Comparison of ENCODE assay signal across 1 cellular context in the genomic region with DNA sequence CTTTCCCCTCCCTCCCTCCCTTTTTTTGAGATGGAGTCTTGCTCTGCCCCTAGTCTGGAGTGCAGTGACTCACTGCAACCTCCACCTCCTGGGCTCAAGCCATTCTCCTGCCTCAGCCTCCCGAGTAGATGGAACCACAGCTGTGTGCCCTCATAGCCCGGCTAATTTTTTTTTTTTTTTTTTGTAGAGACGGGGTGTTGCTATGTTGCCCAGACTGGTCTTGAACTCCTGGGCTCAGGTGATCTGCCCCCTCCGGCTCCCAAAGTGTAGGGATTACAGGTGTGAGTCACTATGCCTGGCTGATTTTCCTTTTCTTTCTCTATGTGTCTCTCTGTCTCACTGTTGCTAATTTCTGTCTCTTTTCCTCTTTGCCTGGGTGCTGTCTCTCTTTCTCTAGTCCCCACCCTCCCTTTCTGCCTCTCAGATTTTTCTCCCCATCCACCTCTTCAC.
TF ChIP-seq lines count a peak whose summit lies in the region.

No MANE protein-coding gene starts in this region.

TF ChIP-seq in IMR-90, 13 proteins besides CTCF, POLR2A, EP300 and RAD21:
- no peak for TF ChIP-seq BHLHE40 (IDR thresholded peaks at IDR 0.05; ENCODE audit: low read depth, low read length)
- TF ChIP-seq CHD1 (IDR thresholded peaks at IDR 0.05; ENCODE audit: low read depth, low read length): no peak
- TF ChIP-seq NFE2L2 (IDR thresholded peaks at IDR 0.05; ENCODE audit: low read depth, low read length): no peak
- TF ChIP-seq MAZ (IDR thresholded peaks at IDR 0.05; ENCODE audit: borderline replicate concordance, low read depth, low read length): no peak
- TF ChIP-seq CEBPB (IDR thresholded peaks at IDR 0.05; ENCODE audit: low read depth, low read length): no peak
- TF ChIP-seq ELK1 (IDR thresholded peaks at IDR 0.05; ENCODE audit: borderline replicate concordance, low read depth, low read length): no peak
- TF ChIP-seq MXI1 (IDR thresholded peaks at IDR 0.05; ENCODE audit: borderline replicate concordance, low read depth, low read length): no peak
- no peak for TF ChIP-seq RFX5 (IDR thresholded peaks at IDR 0.05; ENCODE audit: low read depth, low read length)
- TF ChIP-seq SMC3 (IDR thresholded peaks at IDR 0.05; ENCODE audit: low read depth, low read length): no peak
- no peak for TF ChIP-seq MAFK (IDR thresholded peaks at IDR 0.05; ENCODE audit: low read depth, low read length)
- TF ChIP-seq RCOR1 (IDR thresholded peaks at IDR 0.05; ENCODE audit: insufficient replicate concordance, low read length): no peak
- no peak for TF ChIP-seq FOS (IDR thresholded peaks at IDR 0.05; ENCODE audit: low read depth, low read length)
- TF ChIP-seq USF2 (IDR thresholded peaks at IDR 0.05; ENCODE audit: low read depth, low read length): no peak
